Comparison of ENCODE assay signal across 31 cellular contexts in genomic region chr5:53041740-53042139, GRCh38. TPM values are rescaled to one million over a fixed set of nuclear protein-coding genes. Genes with fewer than 3 reads are reported as not detected.
A peak's percentile ranks its signal among the peaks of the same experiment; 100 is the strongest.
DNase-seq lines count a peak whose midpoint lies in the region; ATAC-seq and TF ChIP-seq lines count a peak whose summit lies in the region.
"Had no signal": no experiment of that assay in that cellular context is flagged by ENCODE, and none has a peak within 500 bp of the region (broad histone marks: within the 10 kb centered on the region; RNA-seq: fewer than 3 reads in every experiment).

No MANE protein-coding gene starts in this region.

- H3K36me3 Mint-ChIP-seq in CD4-positive, CD25-positive, alpha-beta regulatory T cell: no peaks in the 10 kb centered on the region
- H3K36me3 Mint-ChIP-seq: IgD-negative memory B cell; stimulated activated naive B cell treated with anti-CD40 and anti-IgM and Interleukin-4, amounts not matched to agents 10 μg/mL and 1 μg/mL and 100 μg/mL, for 72 hours; type B pancreatic cell had no signal

- H3F3A ChIP-seq in SK-N-SH (replicated peaks; ENCODE audit: insufficient read depth) (peaks cover 57% of the 10 kb centered on the region), MM.1S (ENCODE audit: insufficient read depth, low read length) (peaks cover 12% of the 10 kb centered on the region)

- H3K4me1 Mint-ChIP-seq in CD4-positive, CD25-positive, alpha-beta regulatory T cell: peaks cover 14 to 34% (median 18%) of the 10 kb centered on the region in 4 donors
- H3K4me1 Mint-ChIP-seq: GM23338 had no signal

- POLR2A ChIA-PET in SK-N-SH (lab: Yijun Ruan, JAX): no interaction called here

- H3K4me3 ChIP-seq in SK-N-SH (ENCODE audit: low read depth in 2 of 2, low read length in 1 of 2): no peak overlapping the region
- peak overlapping the region; percentile 75 for H3K4me3 ChIP-seq in CD4-positive, CD25-positive, alpha-beta regulatory T cell (ENCODE audit: low read depth, low read length)
- no peak overlapping the region for H3K4me3 ChIP-seq in MM.1S (ENCODE audit: low read length)
- H3K4me3 ChIP-seq in fibroblast of lung (replicated peaks in 1 of 4; ENCODE audit: control extremely low read depth in 1 of 4, insufficient read depth in 1 of 4, low read depth in 3 of 4, low read length in 4 of 4): no peak overlapping the region
- H3K4me3 ChIP-seq: GM23338, ovary, SK-N-MC had no signal

- H3K27me3 ChIP-seq in SK-N-SH (ENCODE audit: insufficient read depth): no peaks in the 10 kb centered on the region
- H3K27me3 ChIP-seq in CD4-positive, CD25-positive, alpha-beta regulatory T cell (ENCODE audit: control insufficient read depth, insufficient read depth, low read length): no peaks in the 10 kb centered on the region
- no peaks in the 10 kb centered on the region for H3K27me3 ChIP-seq in MM.1S (replicated peaks; ENCODE audit: insufficient read depth, low read length)
- H3K27me3 ChIP-seq in fibroblast of lung (ENCODE audit: control insufficient read depth, insufficient read depth, low read length): no peaks in the 10 kb centered on the region
- H3K27me3 ChIP-seq: brain microvascular endothelial cell, ovary had no signal

- peak overlapping the region in 1 of 4 donors; percentile 26 for H3K4me3 Mint-ChIP-seq in CD4-positive, CD25-positive, alpha-beta regulatory T cell
- H3K4me3 Mint-ChIP-seq: GM23338; stimulated activated naive B cell treated with anti-CD40 and anti-IgM and Interleukin-4, amounts not matched to agents 10 μg/mL and 1 μg/mL and 100 μg/mL, for 72 hours; type B pancreatic cell had no signal

- H3K4me1 ChIP-seq in SK-N-SH (ENCODE audit: control insufficient read depth in 1 of 2, insufficient read depth in 2 of 2, low read depth in 1 of 2, low read length in 1 of 2) (peaks cover 3 to 45% of the 10 kb centered on the region in 2 experiments), MM.1S (ENCODE audit: low read length) (peaks cover 9% of the 10 kb centered on the region; the same call in 1 of the 2 replicates), fibroblast of lung (ENCODE audit: control insufficient read depth, extremely low read depth, insufficient read depth, low read length) (peaks cover 23% of the 10 kb centered on the region)
- H3K4me1 ChIP-seq in CD4-positive, CD25-positive, alpha-beta regulatory T cell (ENCODE audit: control insufficient read depth, insufficient read depth, low read length, poor library complexity, severe bottlenecking): peaks cover 14% of the 10 kb centered on the region

- TF ChIP-seq CTCF in SK-N-SH (IDR thresholded peaks at IDR 0.05) (no peak), MM.1S (IDR thresholded peaks at IDR 0.05; ENCODE audit: low read length) (no peak), fibroblast of lung (conservative IDR thresholded peaks at IDR 0.05 in 1 of 2, IDR thresholded peaks at IDR 0.05 in 1 of 2; ENCODE audit: low read depth in 1 of 2, low read length in 2 of 2) (no peak)

- H3K27ac Mint-ChIP-seq in CD4-positive, CD25-positive, alpha-beta regulatory T cell: peak overlapping the region in 1 of 3 donors; percentile 48
- H3K27ac Mint-ChIP-seq: GM23338; IgD-negative memory B cell; stimulated activated naive B cell treated with anti-CD40 and anti-IgM and Interleukin-4, amounts not matched to agents 10 μg/mL and 1 μg/mL and 100 μg/mL, for 72 hours; type B pancreatic cell had no signal

- H4K20me1 ChIP-seq in SK-N-SH (ENCODE audit: insufficient read depth) (no peaks in the 10 kb centered on the region), MM.1S (ENCODE audit: insufficient read depth, low read length) (no peaks in the 10 kb centered on the region), fibroblast of lung (ENCODE audit: control insufficient read depth, extremely low read depth, insufficient read depth, low read length) (no peaks in the 10 kb centered on the region)

- 86% methylated on average over 1 of the region's 1 CpG for WGBS in SK-N-SH (ENCODE audit: low lambda C conversion rate)

- H3K9me3 ChIP-seq in SK-N-SH (no peaks in the 10 kb centered on the region), MM.1S (replicated peaks; ENCODE audit: insufficient read depth, low read length) (no peaks in the 10 kb centered on the region), fibroblast of lung (ENCODE audit: control insufficient read depth, insufficient read depth, low read depth, low read length) (no peaks in the 10 kb centered on the region)
- H3K9me3 ChIP-seq in CD4-positive, CD25-positive, alpha-beta regulatory T cell (ENCODE audit: control insufficient read depth in 2 of 2, low read length in 2 of 2): no peaks in the 10 kb centered on the region
- H3K9me3 ChIP-seq: ovary had no signal

- no peak for TF ChIP-seq EP300 in SK-N-SH (IDR thresholded peaks at IDR 0.05; ENCODE audit: borderline replicate concordance in 1 of 2, low read depth in 1 of 2, low read length in 1 of 2)

- H2AFZ ChIP-seq in SK-N-SH (ENCODE audit: low read depth): no peak overlapping the region
- H2AFZ ChIP-seq in MM.1S (ENCODE audit: low read length): no peak overlapping the region
- no peak overlapping the region for H2AFZ ChIP-seq in fibroblast of lung (ENCODE audit: low read length)
- H2AFZ ChIP-seq: GM23338 had no signal

- ATAC-seq in SK-N-SH treated with all-trans-retinoic acid at 6 μM for 48 hours: no peak
- no peak for ATAC-seq in CD4-positive, CD25-positive, alpha-beta regulatory T cell (ENCODE audit: low read depth in 2 of 2)
- ATAC-seq: GM23338, left cardiac atrium had no signal

- H3K9me3 Mint-ChIP-seq in CD4-positive, CD25-positive, alpha-beta regulatory T cell: peaks cover 0 to 4% (median 0%) of the 10 kb centered on the region in 7 donors
- H3K9me3 Mint-ChIP-seq: GM23338; stimulated activated naive B cell treated with anti-CD40 and anti-IgM and Interleukin-4, amounts not matched to agents 10 μg/mL and 1 μg/mL and 100 μg/mL, for 72 hours; type B pancreatic cell had no signal

- CTCF ChIA-PET in SK-N-SH (lab: Yijun Ruan, JAX): interaction anchor here (1.9 kb wide), 1 partner anchor 55 kb away, joined by 6 read pairs; no protein-coding TSS in a partner anchor

- peaks cover 83% of the 10 kb centered on the region for H3K79me2 ChIP-seq in SK-N-SH (ENCODE audit: insufficient read depth)
- H3K79me2 ChIP-seq in MM.1S (ENCODE audit: low read length): no peaks in the 10 kb centered on the region
- peaks cover 12% of the 10 kb centered on the region for H3K79me2 ChIP-seq in fibroblast of lung (ENCODE audit: control insufficient read depth, insufficient read depth, low read length)

- H3K27ac ChIP-seq in SK-N-SH (ENCODE audit: low read depth in 2 of 2, low read length in 1 of 2) (peak overlapping the region in 1 of 2 experiments; percentile 25; a peak in 1 of 4 replicates), MM.1S (ENCODE audit: low read length) (peak overlapping the region; percentile 71; the same call in 1 of the 2 replicates), fibroblast of lung (ENCODE audit: insufficient read depth, low read length) (no peak overlapping the region)
- peak overlapping the region; percentile 58 for H3K27ac ChIP-seq in CD4-positive, CD25-positive, alpha-beta regulatory T cell (ENCODE audit: insufficient read depth, low read length, poor library complexity, severe bottlenecking)
- H3K27ac ChIP-seq: 22Rv1, brain microvascular endothelial cell, C4-2B, ovary, SK-N-MC, VCaP had no signal

- TF ChIP-seq RAD21 in SK-N-SH (IDR thresholded peaks at IDR 0.05; ENCODE audit: low read length): no peak

- H3K36me3 ChIP-seq in SK-N-SH (replicated peaks in 1 of 2; ENCODE audit: control insufficient read depth in 1 of 2, insufficient read depth in 2 of 2, low read length in 1 of 2) (peaks cover 3 to 48% of the 10 kb centered on the region in 2 experiments), MM.1S (replicated peaks; ENCODE audit: insufficient read depth, low read length) (no peaks in the 10 kb centered on the region), fibroblast of lung (ENCODE audit: control insufficient read depth, insufficient read depth, low read length) (no peaks in the 10 kb centered on the region)
- H3K36me3 ChIP-seq in CD4-positive, CD25-positive, alpha-beta regulatory T cell (ENCODE audit: control insufficient read depth, insufficient read depth, low read length): no peaks in the 10 kb centered on the region
- H3K36me3 ChIP-seq: brain microvascular endothelial cell, ovary had no signal

- H3K9ac ChIP-seq in SK-N-SH (no peak overlapping the region), MM.1S (ENCODE audit: low read length) (no peak overlapping the region), fibroblast of lung (ENCODE audit: insufficient read depth, low read length) (no peak overlapping the region)

- no peaks in the 10 kb centered on the region for H3K27me3 Mint-ChIP-seq in CD4-positive, CD25-positive, alpha-beta regulatory T cell
- H3K27me3 Mint-ChIP-seq: type B pancreatic cell had no signal

- H3K4me2 ChIP-seq in SK-N-SH: peak overlapping the region; percentile 56
- peak overlapping the region; percentile 62; the same call in 1 of the 2 replicates for H3K4me2 ChIP-seq in MM.1S (ENCODE audit: low read depth, low read length)
- peak overlapping the region; percentile 90 for H3K4me2 ChIP-seq in fibroblast of lung (ENCODE audit: extremely low read depth, insufficient read depth, low read length)
- H3K4me2 ChIP-seq: GM23338 had no signal

- DNase-seq in SK-N-SH: no peak
- no peak for DNase-seq in CD4-positive, CD25-positive, alpha-beta regulatory T cell
- no peak for DNase-seq in MM.1S
- no peak for DNase-seq in fibroblast of lung (ENCODE audit: low read depth in 2 of 2)
- no peak for DNase-seq in stimulated activated CD4-positive, alpha-beta T cell treated with anti-CD3 and anti-CD28 coated beads, Interleukin-15, amount 100 ng/mL, for 24 hours
- DNase-seq in NCI-H1417 treated with DMSO at 0.1 percent for 48 hours (lab: John Stamatoyannopoulos, UW): no peak
- no peak for DNase-seq in T-helper 9 cell
- DNase-seq: activated CD4-positive, alpha-beta T cell treated with anti-CD3 and anti-CD28 coated beads for 4 hours; activated naive CD4-positive, alpha-beta T cell; activated T-cell treated with anti-CD3 and anti-CD28 coated beads, Interleukin-2, amount 50 U/mL, for 48 hours; Calu3; DMS79 treated with DMSO at 0.1 percent for 48 hours; GF-D8; hypothalamus; left cardiac atrium; NCI-H1092; NCI-H187; NCI-H2171 treated with DMSO at 0.1 percent for 48 hours; NCI-H510A treated with DMSO at 0.1 percent for 48 hours; ovary; stimulated activated naive B cell treated with anti-CD40 and anti-IgM and Interleukin-4, amounts not matched to agents 10 μg/mL and 1 μg/mL and 100 μg/mL, for 72 hours; T1000 had no signal

- H3K9me2 ChIP-seq in SK-N-SH: no peaks in the 10 kb centered on the region
- H3K9me2 ChIP-seq in MM.1S (replicated peaks; ENCODE audit: insufficient read depth, low read length): no peaks in the 10 kb centered on the region

TF ChIP-seq in SK-N-SH treated with all-trans-retinoic acid at 6 μM for 48 hours, 23 proteins besides CTCF, POLR2A, EP300 and RAD21 (continues in another document):
- TF ChIP-seq PPARA (CRISPR knock-in tag; IDR thresholded peaks at IDR 0.05; ENCODE audit: borderline replicate concordance): no peak

RNA-seq across cellular contexts. Expression of gene ITGA2, which starts 52.6 kb away (rescaled TPM):
- polyA plus RNA-seq in SK-N-SH (2012; rRNA removed) (38.2 and 52.1 TPM in 2 replicates), fibroblast of lung (9.4 and 32.9 TPM in 2 replicates)
- 47.1 and 52.1 TPM in 2 replicates for polyA plus RNA-seq in SK-N-SH (2012; cell fraction: cytosol; rRNA removed)
- polyA plus RNA-seq in SK-N-SH (2012; cell fraction: nucleus; rRNA removed): 24.2 and 48.6 TPM in 2 replicates
- 0.42 TPM for total RNA-seq in CD4-positive, CD25-positive, alpha-beta regulatory T cell
- under 1 TPM; 0.03 to 0.29 (median 0.06) TPM for polyA plus RNA-seq in CD4-positive, CD25-positive, alpha-beta regulatory T cell
- 50.1 and 75.5 TPM in 2 replicates for total RNA-seq in fibroblast of lung
- polyA plus RNA-seq in fibroblast of lung (2012): 6.2 and 20.8 TPM in 2 replicates
- 15.9 and 34.7 TPM in 2 replicates for polyA minus RNA-seq in fibroblast of lung (ENCODE audit: low replicate concordance)
- polyA plus RNA-seq: IgD-negative memory B cell had no signal
